1 cellular context compared by ENCODE assay signal in genomic region chr5:135328128-135328687, GRCh38.
TF ChIP-seq lines count a peak whose summit lies in the region.

No MANE protein-coding gene starts in this region.

TF ChIP-seq in K562, 482 proteins besides CTCF, POLR2A, EP300 and RAD21 (continued from another document):
- no peak for TF ChIP-seq PRDM10 (IDR thresholded peaks at IDR 0.05; ENCODE audit: partially characterized antibody)
